Comparison of ENCODE assay signal across 8 cellular contexts in genomic region chr9:37421914-37422288, GRCh38. TPM values are rescaled to one million over a fixed set of nuclear protein-coding genes. Genes with fewer than 3 reads are reported as not detected.
DNase-seq lines count a peak whose midpoint lies in the region; ATAC-seq and TF ChIP-seq lines count a peak whose summit lies in the region.

No MANE protein-coding gene starts in this region.

- H3K27ac ChIP-seq in cardiac muscle cell (peak overlapping the region; percentile 89), thymus (ENCODE audit: low read depth) (peak overlapping the region; percentile 78)

- H3K4me3 ChIP-seq in cardiac muscle cell: peak overlapping the region; percentile 63
- peak overlapping the region; percentile 80 for H3K4me3 ChIP-seq in astrocyte of the cerebellum (ENCODE audit: low read depth, low read length)
- peak overlapping the region; percentile 99 for H3K4me3 ChIP-seq in thymus (ENCODE audit: low read length)

- in situ Hi-C loops in astrocyte of the cerebellum (cut with HindIII; ENCODE audit: low sequenced_read_pairs): no loop called here

- TF ChIP-seq CTCF in cardiac muscle cell (IDR thresholded peaks at IDR 0.05; ENCODE audit: low read depth, low read length) (no peak), astrocyte of the cerebellum (IDR thresholded peaks at IDR 0.05; ENCODE audit: low read depth, low read length, missing control alignments) (no peak)

- intact Hi-C loops in Right ventricle myocardium superior (cut with DNase I): no loop called here

- DNase-seq in cardiac muscle cell (ENCODE audit: low read depth in 1 of 2, low spot score in 1 of 2): no peak
- DNase-seq in Right ventricle myocardium superior: no peak
- DNase-seq in astrocyte of the cerebellum (ENCODE audit: low read depth): no peak
- DNase-seq in left lobe of liver (ENCODE audit: low spot score): peak; percentile 91
- no peak for DNase-seq in NCI-H2081 (lab: John Stamatoyannopoulos, UW)

- H3K4me1 ChIP-seq in cardiac muscle cell (ENCODE audit: low read depth) (peaks cover 23% of the 10 kb centered on the region), thymus (ENCODE audit: control insufficient read depth, insufficient read depth, low read length) (peaks cover 15% of the 10 kb centered on the region)

- peaks cover 5% of the 10 kb centered on the region for H3K36me3 ChIP-seq in cardiac muscle cell
- peaks cover 15% of the 10 kb centered on the region for H3K36me3 ChIP-seq in thymus (ENCODE audit: control insufficient read depth, insufficient read depth)

- ATAC-seq in Right ventricle myocardium superior (ENCODE audit: poor library complexity) (no peak), left lobe of liver (peak; percentile 45), GM18907 (IDR thresholded peaks at IDR 0.05; ENCODE audit: unreplicated experiment) (no peak), GM19395 (IDR thresholded peaks at IDR 0.05; ENCODE audit: unreplicated experiment) (no peak)

- 72% methylated on average over 8 of the region's 8 CpGs for whole genome bisulfite sequencing in thymus

- H3K27me3 ChIP-seq in cardiac muscle cell (no peaks in the 10 kb centered on the region), thymus (ENCODE audit: control insufficient read depth, insufficient read depth) (no peaks in the 10 kb centered on the region)

- H3K9me3 ChIP-seq in cardiac muscle cell (ENCODE audit: low read depth): no peaks in the 10 kb centered on the region
- no peaks in the 10 kb centered on the region for H3K9me3 ChIP-seq in thymus (ENCODE audit: control insufficient read depth)

RNA-seq across cellular contexts. Expression of gene GRHPR, which starts 0.6 kb away (rescaled TPM):
- total RNA-seq in cardiac muscle cell: 335 and 376 TPM in 2 replicates
- 252 and 280 TPM in 2 replicates for polyA plus RNA-seq in cardiac muscle cell
- total RNA-seq in Right ventricle myocardium superior: 109 TPM
- total RNA-seq in left lobe of liver: 406 TPM
- polyA plus RNA-seq in thymus: 59.2 TPM

RNA-seq across cellular contexts. Expression of gene ZBTB5, which starts 43.3 kb away (rescaled TPM):
- total RNA-seq in cardiac muscle cell: 16.2 and 24.9 TPM in 2 replicates
- 6.7 and 10.9 TPM in 2 replicates for polyA plus RNA-seq in cardiac muscle cell
- total RNA-seq in Right ventricle myocardium superior: 4.4 TPM
- 5.5 TPM for total RNA-seq in left lobe of liver
- polyA plus RNA-seq in thymus: 8.0 TPM
